ENCODE assay signal across 1 cellular context in genomic region chr14:102580552-102581110, GRCh38.
TF ChIP-seq lines count a peak whose summit lies in the region.

No MANE protein-coding gene starts in this region.

TF ChIP-seq in HepG2, 621 proteins besides CTCF, POLR2A, EP300 and RAD21 (continued from another document):
- TF ChIP-seq, protein P1, sequence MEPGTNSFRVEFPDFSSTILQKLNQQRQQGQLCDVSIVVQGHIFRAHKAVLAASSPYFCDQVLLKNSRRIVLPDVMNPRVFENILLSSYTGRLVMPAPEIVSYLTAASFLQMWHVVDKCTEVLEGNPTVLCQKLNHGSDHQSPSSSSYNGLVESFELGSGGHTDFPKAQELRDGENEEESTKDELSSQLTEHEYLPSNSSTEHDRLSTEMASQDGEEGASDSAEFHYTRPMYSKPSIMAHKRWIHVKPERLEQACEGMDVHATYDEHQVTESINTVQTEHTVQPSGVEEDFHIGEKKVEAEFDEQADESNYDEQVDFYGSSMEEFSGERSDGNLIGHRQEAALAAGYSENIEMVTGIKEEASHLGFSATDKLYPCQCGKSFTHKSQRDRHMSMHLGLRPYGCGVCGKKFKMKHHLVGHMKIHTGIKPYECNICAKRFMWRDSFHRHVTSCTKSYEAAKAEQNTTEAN (CRISPR knock-in tag; conservative IDR thresholded peaks at IDR 0.05) = no peak
- TF ChIP-seq CBFB (CRISPR knock-in tag; IDR thresholded peaks at IDR 0.05) = no peak
- TF ChIP-seq CREB1 (IDR thresholded peaks at IDR 0.05) = no peak
- no peak for TF ChIP-seq CREB1 (CRISPR knock-in tag; IDR thresholded peaks at IDR 0.05)
- TF ChIP-seq FOSL2 (CRISPR knock-in tag; IDR thresholded peaks at IDR 0.05) = peak; percentile 47; the same call in 1 of the 2 replicates
- no peak for TF ChIP-seq EED (CRISPR knock-in tag; IDR thresholded peaks at IDR 0.05)
- TF ChIP-seq FLYWCH1 (CRISPR knock-in tag; IDR thresholded peaks at IDR 0.05) = no peak
- TF ChIP-seq, protein P2, sequence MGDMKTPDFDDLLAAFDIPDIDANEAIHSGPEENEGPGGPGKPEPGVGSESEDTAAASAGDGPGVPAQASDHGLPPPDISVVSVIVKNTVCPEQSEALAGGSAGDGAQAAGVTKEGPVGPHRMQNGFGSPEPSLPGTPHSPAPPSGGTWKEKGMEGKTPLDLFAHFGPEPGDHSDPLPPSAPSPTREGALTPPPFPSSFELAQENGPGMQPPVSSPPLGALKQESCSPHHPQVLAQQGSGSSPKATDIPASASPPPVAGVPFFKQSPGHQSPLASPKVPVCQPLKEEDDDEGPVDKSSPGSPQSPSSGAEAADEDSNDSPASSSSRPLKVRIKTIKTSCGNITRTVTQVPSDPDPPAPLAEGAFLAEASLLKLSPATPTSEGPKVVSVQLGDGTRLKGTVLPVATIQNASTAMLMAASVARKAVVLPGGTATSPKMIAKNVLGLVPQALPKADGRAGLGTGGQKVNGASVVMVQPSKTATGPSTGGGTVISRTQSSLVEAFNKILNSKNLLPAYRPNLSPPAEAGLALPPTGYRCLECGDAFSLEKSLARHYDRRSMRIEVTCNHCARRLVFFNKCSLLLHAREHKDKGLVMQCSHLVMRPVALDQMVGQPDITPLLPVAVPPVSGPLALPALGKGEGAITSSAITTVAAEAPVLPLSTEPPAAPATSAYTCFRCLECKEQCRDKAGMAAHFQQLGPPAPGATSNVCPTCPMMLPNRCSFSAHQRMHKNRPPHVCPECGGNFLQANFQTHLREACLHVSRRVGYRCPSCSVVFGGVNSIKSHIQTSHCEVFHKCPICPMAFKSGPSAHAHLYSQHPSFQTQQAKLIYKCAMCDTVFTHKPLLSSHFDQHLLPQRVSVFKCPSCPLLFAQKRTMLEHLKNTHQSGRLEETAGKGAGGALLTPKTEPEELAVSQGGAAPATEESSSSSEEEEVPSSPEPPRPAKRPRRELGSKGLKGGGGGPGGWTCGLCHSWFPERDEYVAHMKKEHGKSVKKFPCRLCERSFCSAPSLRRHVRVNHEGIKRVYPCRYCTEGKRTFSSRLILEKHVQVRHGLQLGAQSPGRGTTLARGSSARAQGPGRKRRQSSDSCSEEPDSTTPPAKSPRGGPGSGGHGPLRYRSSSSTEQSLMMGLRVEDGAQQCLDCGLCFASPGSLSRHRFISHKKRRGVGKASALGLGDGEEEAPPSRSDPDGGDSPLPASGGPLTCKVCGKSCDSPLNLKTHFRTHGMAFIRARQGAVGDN (CRISPR knock-in tag; IDR thresholded peaks at IDR 0.05) = peak; percentile 67
- TF ChIP-seq ZNF770 (CRISPR knock-in tag; IDR thresholded peaks at IDR 0.05) = peak; percentile 90
- peak; percentile 25; the same call in 1 of the 2 replicates for TF ChIP-seq STAG1 (CRISPR knock-in tag; IDR thresholded peaks at IDR 0.05)
- no peak for TF ChIP-seq HIC2 (CRISPR knock-in tag; IDR thresholded peaks at IDR 0.05; ENCODE audit: low read depth)
- no peak for TF ChIP-seq ZNF337 (CRISPR knock-in tag; IDR thresholded peaks at IDR 0.05; ENCODE audit: borderline replicate concordance, low read depth)
- TF ChIP-seq HMG20A (CRISPR knock-in tag; IDR thresholded peaks at IDR 0.05; ENCODE audit: borderline replicate concordance) = no peak
- no peak for TF ChIP-seq ZNF839 (CRISPR knock-in tag; IDR thresholded peaks at IDR 0.05; ENCODE audit: borderline replicate concordance)
- TF ChIP-seq POLR2AphosphoS2 (IDR thresholded peaks at IDR 0.05; ENCODE audit: low read depth, low read length) = no peak
- TF ChIP-seq GABPB1 (CRISPR knock-in tag; IDR thresholded peaks at IDR 0.05) = 0 out of 2 replicates have a peak, but pooled peaks have one; percentile 0
- no peak for TF ChIP-seq ZSCAN12 (CRISPR knock-in tag; IDR thresholded peaks at IDR 0.05)
- TF ChIP-seq RBM39 (IDR thresholded peaks at IDR 0.05; ENCODE audit: low read depth, low read length, poor library complexity, severe bottlenecking) = no peak
- TF ChIP-seq ZNF329 (CRISPR knock-in tag; IDR thresholded peaks at IDR 0.05; ENCODE audit: low read depth) = peak; percentile 91
- TF ChIP-seq PATZ1 (CRISPR knock-in tag; IDR thresholded peaks at IDR 0.05) = peak; percentile 21; the same call in 1 of the 2 replicates
